ENCODE assay signal across 17 cellular contexts in genomic region chr4:168656946-168657473, GRCh38.
A peak's percentile ranks its signal among the peaks of the same experiment; 100 is the strongest.
DNase-seq lines count a peak whose midpoint lies in the region; ATAC-seq and TF ChIP-seq lines count a peak whose summit lies in the region.
"Had no signal": no experiment of that assay in that cellular context is flagged by ENCODE, and none has a peak within 500 bp of the region (broad histone marks: within the 10 kb centered on the region; RNA-seq: fewer than 3 reads in every experiment).

No MANE protein-coding gene starts in this region.

- H3F3A ChIP-seq in PC-9 (ENCODE audit: insufficient read depth, low read depth) = peaks cover 12% of the 10 kb centered on the region; the same call in 1 of the 2 replicates

- no peak for DNase-seq in PC-9
- DNase-seq in foreskin keratinocyte = no peak
- DNase-seq in gastrocnemius medialis = no peak
- no peak for DNase-seq in NCI-H2029 treated with DMSO at 0.1 percent for 48 hours (lab: John Stamatoyannopoulos, UW)
- DNase-seq in NCI-H2081 (lab: John Stamatoyannopoulos, UW) = no peak
- DNase-seq: ACHN; Calu3; CD4-positive, CD25-positive, alpha-beta regulatory T cell; DMS79 treated with DMSO at 0.1 percent for 48 hours; KBM-7; MG63; NCI-H1105; NCI-H187 treated with DMSO at 0.1 percent for 48 hours; NCI-H510A treated with DMSO at 0.1 percent for 48 hours; SIG-M5 had no signal

- peaks cover 25% of the 10 kb centered on the region for H3K4me1 ChIP-seq in ACC112 (ENCODE audit: control insufficient read depth, insufficient read depth, low read length, unreplicated experiment)
- H3K4me1 ChIP-seq in PC-9 (replicated peaks; ENCODE audit: insufficient read depth) = peaks cover 35% of the 10 kb centered on the region
- peaks cover 26% of the 10 kb centered on the region for H3K4me1 ChIP-seq in foreskin keratinocyte
- H3K4me1 ChIP-seq in gastrocnemius medialis = peaks cover 40 to 53% of the 10 kb centered on the region in 2 donors

- no peaks in the 10 kb centered on the region for H3K9me3 ChIP-seq in PC-9 (ENCODE audit: insufficient read depth, low read depth)
- no peaks in the 10 kb centered on the region for H3K9me3 ChIP-seq in gastrocnemius medialis
- H3K9me3 ChIP-seq: MG63 had no signal

- in situ Hi-C loops in gastrocnemius medialis (cut with MboI; ENCODE audit: low sequenced_read_pairs in 4 of 4) = no loop called here

- H3K27me3 ChIP-seq in ACC112 (ENCODE audit: insufficient read depth, low read length) = no peaks in the 10 kb centered on the region
- no peaks in the 10 kb centered on the region for H3K27me3 ChIP-seq in PC-9 (ENCODE audit: insufficient read depth, low read depth)
- no peaks in the 10 kb centered on the region for H3K27me3 ChIP-seq in foreskin keratinocyte
- no peaks in the 10 kb centered on the region for H3K27me3 ChIP-seq in gastrocnemius medialis
- H3K27me3 ChIP-seq: MG63 had no signal

- intact Hi-C loops in PC-9 (cut with micrococcal nuclease; ENCODE audit: unreplicated experiment) = loop anchor here (1.0 kb wide), 1 partner anchor 23 kb away; no protein-coding TSS in a partner anchor
- intact Hi-C loops in gastrocnemius medialis (cut with DNase I; ENCODE audit: low total_unique reads) = loop anchor here (2.0 kb wide), 1 partner anchor 18 kb away; no protein-coding TSS in a partner anchor

- TF ChIP-seq CTCF in PC-9 (conservative IDR thresholded peaks at IDR 0.05) (no peak), foreskin keratinocyte (conservative IDR thresholded peaks at IDR 0.05) (no peak), gastrocnemius medialis (IDR thresholded peaks at IDR 0.05 in 4 of 5, conservative IDR thresholded peaks at IDR 0.05 in 1 of 5) (no peak)

- POLR2A ChIA-PET in PC-9 (lab: Charles Lee; ENCODE audit: unreplicated experiment) = interaction anchor here (0.6 to 0.9 kb wide), 2 partner anchors 70 to 127 kb away, joined by 4 to 9 read pairs; no protein-coding TSS in a partner anchor

- no peak for TF ChIP-seq POLR2A in gastrocnemius medialis (IDR thresholded peaks at IDR 0.05)

- H3K27ac ChIP-seq in ACC112 (ENCODE audit: low read depth, low read length) = 0 out of 2 replicates have a peak overlapping the region, but pooled peaks have one; percentile 17
- H3K27ac ChIP-seq in PC-9 = peak overlapping the region; percentile 57
- H3K27ac ChIP-seq in foreskin keratinocyte = peak overlapping the region; percentile 16
- peak overlapping the region; percentile 14 to 67 (median 63) for H3K27ac ChIP-seq in gastrocnemius medialis

- H3K79me2 ChIP-seq in ACC112 (ENCODE audit: control insufficient read depth, insufficient read depth, low read length, unreplicated experiment) = no peaks in the 10 kb centered on the region
- 0 out of 2 replicates have a peak, but pooled peaks cover 11% of the 10 kb centered on the region for H3K79me2 ChIP-seq in PC-9 (ENCODE audit: low read depth)

- H2AFZ ChIP-seq in ACC112 (ENCODE audit: low read length, unreplicated experiment) = peak overlapping the region; percentile 52
- H2AFZ ChIP-seq in PC-9 = no peak overlapping the region

- no peaks in the 10 kb centered on the region for H3K9me2 ChIP-seq in PC-9 (ENCODE audit: insufficient read depth)

- ATAC-seq in foreskin keratinocyte (no peak), gastrocnemius medialis (peak; percentile 18 to 79), HG02973 (IDR thresholded peaks at IDR 0.05; ENCODE audit: unreplicated experiment) (no peak)

- peak overlapping the region; percentile 75; the same call in 1 of the 2 replicates for H3K4me2 ChIP-seq in PC-9

- H3K4me3 ChIP-seq in ACC112 (ENCODE audit: low read depth, low read length) (no peak overlapping the region), PC-9 (peak overlapping the region; percentile 24; the same call in 1 of the 2 replicates), gastrocnemius medialis (no peak overlapping the region)
- H3K4me3 ChIP-seq: MG63 had no signal

- no TSS peak for BruUV-seq in PC-9 (replicated peaks; lab: Mats Ljungman, UMichigan)

- H4K20me1 ChIP-seq in PC-9 (ENCODE audit: insufficient read depth) = no peaks in the 10 kb centered on the region

- H3K36me3 ChIP-seq in ACC112 (ENCODE audit: insufficient read depth, low read length) = no peaks in the 10 kb centered on the region
- no peaks in the 10 kb centered on the region for H3K36me3 ChIP-seq in PC-9 (ENCODE audit: low read depth)
- no peaks in the 10 kb centered on the region for H3K36me3 ChIP-seq in gastrocnemius medialis
- H3K36me3 ChIP-seq: MG63 had no signal

- CTCF ChIA-PET in PC-9 (lab: Charles Lee) = no interaction called here

Comparison
In these comparisons a context has a peak if more than half of its experiments do, and no peak if none do; other contexts are left out.
1. ATAC-seq: peak in gastrocnemius medialis (2 of 2); none in foreskin keratinocyte (single experiment) and HG02973 (single experiment).
2. Peak in every context shown above with its lines, with median percentiles within 50 percentile points of each other: H3K27ac ChIP-seq.